9 cellular contexts compared by ENCODE assay signal in the genomic region with DNA sequence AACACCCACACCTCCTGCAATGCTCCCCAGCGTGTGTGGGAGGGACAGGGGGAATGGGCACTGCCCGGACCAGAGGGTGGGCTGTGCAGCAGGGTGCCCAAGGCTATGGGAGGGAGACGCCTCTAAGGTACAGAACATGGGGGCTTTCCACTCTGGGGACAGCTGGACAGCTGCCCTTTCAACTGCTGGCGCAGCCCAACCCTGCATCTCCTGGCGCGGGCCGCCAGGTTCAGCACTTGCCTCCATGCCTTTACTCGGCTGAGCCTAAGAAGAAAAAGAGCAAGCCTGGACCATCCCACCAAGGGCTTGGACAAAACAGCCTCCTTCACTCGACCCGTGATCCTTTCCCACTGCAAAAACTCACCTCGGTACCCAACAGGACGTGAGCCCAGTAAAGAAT.
"Had no signal": no experiment of that assay in that cellular context is flagged by ENCODE, and none has a peak within 500 bp of the region (broad histone marks: within the 10 kb centered on the region; RNA-seq: fewer than 3 reads in every experiment).

No MANE protein-coding gene starts in this region.

- H3K4me2 ChIP-seq: GM23338 had no signal

- H3K36me3 ChIP-seq: HAP-1 had no signal

- H3K9me3 ChIP-seq: HAP-1 had no signal

- DNase-seq: H7, IMR-90, Karpas-422, KG1 had no signal

- ATAC-seq: GM23338, HCT116, K562 had no signal

- H2AFZ ChIP-seq: GM23338 had no signal

- FAIRE-seq: HTR-8/SVneo, K562 had no signal

- H3K4me3 ChIP-seq: GM23338, HAP-1, K562 had no signal
